In genomic region chr22:17980013-17980510, GRCh38 we compare ENCODE assay signal across 9 cellular contexts. TPM values are rescaled to one million over a fixed set of nuclear protein-coding genes. Genes with fewer than 3 reads are reported as not detected.
DNase-seq lines count a peak whose midpoint lies in the region; TF ChIP-seq lines count a peak whose summit lies in the region.
"Had no signal": no experiment of that assay in that cellular context is flagged by ENCODE, and none has a peak within 500 bp of the region (broad histone marks: within the 10 kb centered on the region; RNA-seq: fewer than 3 reads in every experiment).

No MANE protein-coding gene starts in this region.

- H3K9me3 ChIP-seq in BLaER1 treated with 17β-estradiol and CSF1 and Interleukin-3, amounts not matched to agents 10 nM and 100 nM (replicated peaks in 1 of 11): peaks cover 0 to 5% (median 0%) of the 10 kb centered on the region in 11 experiments; a peak in 1 of 22 replicates

- H4K20me1 ChIP-seq in BLaER1 treated with 17β-estradiol and CSF1 and Interleukin-3, amounts not matched to agents 10 nM and 100 nM: peaks cover 22 to 99% (median 85%) of the 10 kb centered on the region in 11 experiments; a peak in 21 of 22 replicates

- peaks cover 20 to 62% (median 46%) of the 10 kb centered on the region in 10 experiments for H3K4me1 ChIP-seq in BLaER1 treated with 17β-estradiol and CSF1 and Interleukin-3, amounts not matched to agents 10 nM and 100 nM

- H3K36me3 ChIP-seq in BLaER1 treated with 17β-estradiol and CSF1 and Interleukin-3, amounts not matched to agents 10 nM and 100 nM: no peaks in the 10 kb centered on the region

- peaks cover 10% of the 10 kb centered on the region for H3K36me3 Mint-ChIP-seq in brain

- H3K4me3 ChIP-seq in BLaER1 treated with 17β-estradiol and CSF1 and Interleukin-3, amounts not matched to agents 10 nM and 100 nM: peak overlapping the region in 8 of 10 experiments; percentile 6 to 49 (median 36); a peak in 11 of 20 replicates
- H3K4me3 ChIP-seq: SK-N-MC had no signal

- H3K9me3 Mint-ChIP-seq in brain: peaks cover 2 to 5% (median 4%) of the 10 kb centered on the region in 5 experiments

- H3K27ac Mint-ChIP-seq in brain: peak overlapping the region; percentile 30 to 82 (median 58)

- H3K4me3 Mint-ChIP-seq in brain: peak overlapping the region in 3 of 5 experiments; percentile 23 to 51 (median 49)

- H3K27me3 Mint-ChIP-seq in brain: no peaks in the 10 kb centered on the region

- peak overlapping the region in 6 of 11 experiments; percentile 26 to 57 (median 44); a peak in 13 of 22 replicates for H3K27ac ChIP-seq in BLaER1 treated with 17β-estradiol and CSF1 and Interleukin-3, amounts not matched to agents 10 nM and 100 nM
- H3K27ac ChIP-seq: SK-N-MC had no signal

- peak overlapping the region; percentile 77 to 96 (median 89) for H3K4me2 ChIP-seq in BLaER1 treated with 17β-estradiol and CSF1 and Interleukin-3, amounts not matched to agents 10 nM and 100 nM

- peaks cover 0 to 23% (median 0%) of the 10 kb centered on the region in 11 experiments; a peak in 6 of 22 replicates for H3K27me3 ChIP-seq in BLaER1 treated with 17β-estradiol and CSF1 and Interleukin-3, amounts not matched to agents 10 nM and 100 nM

- in situ Hi-C loops in G401 (cut with HindIII; ENCODE audit: low sequenced_read_pairs): no loop called here

- H3K9ac ChIP-seq in BLaER1 treated with 17β-estradiol and CSF1 and Interleukin-3, amounts not matched to agents 10 nM and 100 nM: peak overlapping the region in 8 of 11 experiments; percentile 20 to 55 (median 38); a peak in 14 of 22 replicates

- DNase-seq in G401 (ENCODE audit: low spot score) (peak; percentile 62), myocyte (ENCODE audit: low read depth) (peak; percentile 36), NCI-H2081 (lab: John Stamatoyannopoulos, UW) (no peak), DMS153 treated with DMSO at 0.1 percent for 48 hours (lab: John Stamatoyannopoulos, UW; ENCODE audit: unreplicated experiment) (no peak), NK-92 (lab: John Stamatoyannopoulos, UW; ENCODE audit: unreplicated experiment) (no peak)
- DNase-seq in stimulated activated naive CD4-positive, alpha-beta T cell (lab: John Stamatoyannopoulos, UW): no peak

- H3K4me1 Mint-ChIP-seq in brain: peaks cover 53% of the 10 kb centered on the region

- no peak for TF ChIP-seq CTCF in brain (conservative IDR thresholded peaks at IDR 0.05)

RNA-seq across cellular contexts. Expression of gene MICAL3, which starts 44.3 kb away (rescaled TPM):
- total RNA-seq in G401 (2014; rRNA removed; shearing (Covaris generic)): 3.4 and 5.3 TPM in 2 replicates
- 30.9 TPM for polyA plus RNA-seq in brain (ENCODE audit: insufficient read depth, low read depth, low replicate concordance)
- total RNA-seq in myocyte: 23.4 and 27.8 TPM in 2 replicates
- 36.9 TPM for polyA plus RNA-seq in myocyte (2012)

Comparison
In these comparisons a context has a peak if more than half of its experiments do, and no peak if none do; other contexts are left out.
1. DNase-seq: peak in G401 (single experiment) and myocyte (single experiment); none in NCI-H2081 (0 of 2), stimulated activated naive CD4-positive, alpha-beta T cell (0 of 6), DMS153 treated with DMSO at 0.1 percent for 48 hours (single experiment) and NK-92 (single experiment).